ENCODE assay signal across 19 cellular contexts in genomic region chr20:50408526-50409364, GRCh38.
DNase-seq lines count a peak whose midpoint lies in the region; ATAC-seq and TF ChIP-seq lines count a peak whose summit lies in the region.
"Had no signal": no experiment of that assay in that cellular context is flagged by ENCODE, and none has a peak within 500 bp of the region (broad histone marks: within the 10 kb centered on the region; RNA-seq: fewer than 3 reads in every experiment).

No MANE protein-coding gene starts in this region.

- H2AFZ ChIP-seq in neuronal stem cell (ENCODE audit: low read length): no peak overlapping the region

- H3K9me3 Mint-ChIP-seq in activated naive CD4-positive, alpha-beta T cell treated with anti-CD3 and anti-CD28 coated beads, Interleukin-2, amount 10 ng/mL, durations not matched to agents 7 days and 5 days: no peaks in the 10 kb centered on the region
- H3K9me3 Mint-ChIP-seq: central memory CD8-positive, alpha-beta T cell had no signal

- no peak for ATAC-seq in gastroesophageal sphincter
- no peak for ATAC-seq in upper lobe of left lung (ENCODE audit: low FRiP score in 2 of 2)
- ATAC-seq in GM21717 (IDR thresholded peaks at IDR 0.05; ENCODE audit: unreplicated experiment): no peak
- ATAC-seq: naive thymus-derived CD8-positive, alpha-beta T cell; T-cell had no signal

- H2BK120ac ChIP-seq in neuronal stem cell (ENCODE audit: low read depth, low read length): no peak overlapping the region

- H2AK5ac ChIP-seq in neuronal stem cell (ENCODE audit: low read depth, low read length): no peak overlapping the region

- no peaks in the 10 kb centered on the region for H3K36me3 Mint-ChIP-seq in activated naive CD4-positive, alpha-beta T cell treated with anti-CD3 and anti-CD28 coated beads, Interleukin-2, amount 10 ng/mL, durations not matched to agents 7 days and 5 days
- H3K36me3 Mint-ChIP-seq: T-cell had no signal

- H3K14ac ChIP-seq in neuronal stem cell (ENCODE audit: low read length): no peak overlapping the region

- no peak overlapping the region for H4K8ac ChIP-seq in neuronal stem cell (ENCODE audit: low read depth, low read length)

- H3K27me3 Mint-ChIP-seq in activated naive CD4-positive, alpha-beta T cell treated with anti-CD3 and anti-CD28 coated beads, Interleukin-2, amount 10 ng/mL, durations not matched to agents 7 days and 5 days: peaks cover 65% of the 10 kb centered on the region

- H3K36me3 ChIP-seq in gastroesophageal sphincter (no peaks in the 10 kb centered on the region), neuronal stem cell (replicated peaks in 1 of 2; ENCODE audit: control insufficient read depth in 2 of 2, insufficient read depth in 2 of 2, low read length in 2 of 2) (no peaks in the 10 kb centered on the region), upper lobe of left lung (no peaks in the 10 kb centered on the region)
- H3K36me3 ChIP-seq: pancreas had no signal

- H3K27ac ChIP-seq in gastroesophageal sphincter (peak overlapping the region in 3 of 4 donors; percentile 29 to 74 (median 68)), neuronal stem cell (replicated peaks; ENCODE audit: low read length) (peak overlapping the region; percentile 31), upper lobe of left lung (peak overlapping the region in 3 of 4 donors; percentile 60 to 76 (median 70))
- H3K27ac ChIP-seq: pancreas had no signal

- no peak overlapping the region for H3K4me3 Mint-ChIP-seq in activated naive CD4-positive, alpha-beta T cell treated with anti-CD3 and anti-CD28 coated beads, Interleukin-2, amount 10 ng/mL, durations not matched to agents 7 days and 5 days
- H3K4me3 Mint-ChIP-seq: central memory CD8-positive, alpha-beta T cell; naive thymus-derived CD8-positive, alpha-beta T cell; T-cell had no signal

- H3K27me3 ChIP-seq in gastroesophageal sphincter (no peaks in the 10 kb centered on the region), neuronal stem cell (ENCODE audit: control insufficient read depth in 3 of 3, insufficient read depth in 3 of 3, low read depth in 1 of 3, low read length in 3 of 3) (no peaks in the 10 kb centered on the region), upper lobe of left lung (no peaks in the 10 kb centered on the region)
- H3K27me3 ChIP-seq: pancreas had no signal

- H3K4me2 ChIP-seq in neuronal stem cell (ENCODE audit: insufficient read depth, low read length, poor library complexity, severe bottlenecking): no peak overlapping the region

- H3K27ac Mint-ChIP-seq in activated naive CD4-positive, alpha-beta T cell treated with anti-CD3 and anti-CD28 coated beads, Interleukin-2, amount 10 ng/mL, durations not matched to agents 7 days and 5 days: no peak overlapping the region
- H3K27ac Mint-ChIP-seq: T-cell had no signal

- TF ChIP-seq POLR2A in gastroesophageal sphincter (IDR thresholded peaks at IDR 0.05) (no peak), upper lobe of left lung (IDR thresholded peaks at IDR 0.05) (no peak)

- H3K9me3 ChIP-seq in gastroesophageal sphincter: no peaks in the 10 kb centered on the region
- peaks cover 0 to 2% of the 10 kb centered on the region in 2 donors for H3K9me3 ChIP-seq in neuronal stem cell (replicated peaks in 1 of 2; ENCODE audit: control insufficient read depth in 2 of 2, insufficient read depth in 1 of 2, low read depth in 1 of 2, low read length in 2 of 2)
- H3K9me3 ChIP-seq in upper lobe of left lung: no peaks in the 10 kb centered on the region
- H3K9me3 ChIP-seq: pancreas had no signal

- no peak overlapping the region for H3K18ac ChIP-seq in neuronal stem cell (ENCODE audit: low read length)

- no peak overlapping the region for H3K9ac ChIP-seq in neuronal stem cell (ENCODE audit: low read depth, low read length, poor library complexity)

- H2BK5ac ChIP-seq in neuronal stem cell (ENCODE audit: low read length): no peak overlapping the region

- H3K4me1 ChIP-seq in gastroesophageal sphincter (peaks cover 1 to 42% (median 4%) of the 10 kb centered on the region in 3 donors), neuronal stem cell (ENCODE audit: control insufficient read depth in 2 of 2, insufficient read depth in 1 of 2, low read depth in 1 of 2, low read length in 2 of 2) (peaks cover 0 to 4% of the 10 kb centered on the region in 2 donors), upper lobe of left lung (peaks cover 15 to 32% (median 26%) of the 10 kb centered on the region in 4 donors)

- H3K4ac ChIP-seq in neuronal stem cell (ENCODE audit: low read length): no peak overlapping the region

- H3K4me3 ChIP-seq in gastroesophageal sphincter (no peak overlapping the region), neuronal stem cell (ENCODE audit: low read length in 2 of 2) (no peak overlapping the region), upper lobe of left lung (no peak overlapping the region)
- H3K4me3 ChIP-seq: pancreas had no signal

- H3K79me1 ChIP-seq in neuronal stem cell (ENCODE audit: low read depth, low read length): no peaks in the 10 kb centered on the region

- TF ChIP-seq CTCF in gastroesophageal sphincter (IDR thresholded peaks at IDR 0.05): no peak
- no peak for TF ChIP-seq CTCF in upper lobe of left lung (IDR thresholded peaks at IDR 0.05)

- H4K91ac ChIP-seq in neuronal stem cell (ENCODE audit: low read depth, low read length, poor library complexity): no peak overlapping the region

- H3K23ac ChIP-seq in neuronal stem cell (ENCODE audit: low read depth, low read length, poor library complexity): no peak overlapping the region

- no peaks in the 10 kb centered on the region for H3K4me1 Mint-ChIP-seq in activated naive CD4-positive, alpha-beta T cell treated with anti-CD3 and anti-CD28 coated beads, Interleukin-2, amount 10 ng/mL, durations not matched to agents 7 days and 5 days
- H3K4me1 Mint-ChIP-seq: central memory CD8-positive, alpha-beta T cell; naive thymus-derived CD8-positive, alpha-beta T cell had no signal

- TF ChIP-seq EP300 in gastroesophageal sphincter (IDR thresholded peaks at IDR 0.05) (no peak), upper lobe of left lung (IDR thresholded peaks at IDR 0.05) (no peak)

- DNase-seq in NCI-H82 (lab: John Stamatoyannopoulos, UW) (peak; percentile 91), neuronal stem cell (ENCODE audit: low spot score) (no peak), upper lobe of left lung (no peak)
- no peak for DNase-seq in activated naive CD4-positive, alpha-beta T cell treated with anti-CD3 and anti-CD28 coated beads, Interleukin-2, amount 10 ng/mL, durations not matched to agents 7 days and 5 days
- no peak for DNase-seq in stimulated activated CD8-positive, alpha-beta memory T cell treated with anti-CD3 and anti-CD28 coated beads, Interleukin-4, amount 100 ng/mL, for 48 hours
- DNase-seq: activated CD4-positive, alpha-beta T cell treated with anti-CD3 and anti-CD28 coated beads, Interleukin-2, amount 50 U/mL, for 1 hour; activated gamma-delta T cell treated with Interleukin-2 at 50 U/mL for 16 hours; amygdala; effector CD4-positive, alpha-beta T cell; HCEC 1CT; naive thymus-derived CD8-positive, alpha-beta T cell; NCI-H345; pancreas; SHP77; stimulated activated CD4-positive, alpha-beta T cell treated with anti-CD3 and anti-CD28 coated beads, Interleukin-4, amount 100 ng/mL, for 4 hours; T-cell had no signal

- H2BK12ac ChIP-seq in neuronal stem cell (ENCODE audit: low read length): no peak overlapping the region

- no peak overlapping the region for H2BK15ac ChIP-seq in neuronal stem cell (ENCODE audit: low read length)

- CTCF ChIA-PET in activated naive CD4-positive, alpha-beta T cell treated with anti-CD3 and anti-CD28 coated beads, Interleukin-2, amount 10 ng/mL, durations not matched to agents 7 days and 5 days (lab: Charles Lee): no interaction called here

- WGBS in gastroesophageal sphincter (ENCODE audit: low coverage in 1 of 2), 2 donors: 86 to 89% methylated on average over 4 to 7 of the region's 15 CpGs
- WGBS in neuronal stem cell (ENCODE audit: extremely low coverage in 2 of 2, insufficient read length in 2 of 2, insufficient replicate concordance in 1 of 2), 2 donors: no CpG with 5 or more reads among the region's 15 CpGs
- 79 to 83% methylated on average over 10 to 15 of the region's 15 CpGs for WGBS in upper lobe of left lung, 2 donors
